ENCODE assay signal across 2 cellular contexts in the genomic region with DNA sequence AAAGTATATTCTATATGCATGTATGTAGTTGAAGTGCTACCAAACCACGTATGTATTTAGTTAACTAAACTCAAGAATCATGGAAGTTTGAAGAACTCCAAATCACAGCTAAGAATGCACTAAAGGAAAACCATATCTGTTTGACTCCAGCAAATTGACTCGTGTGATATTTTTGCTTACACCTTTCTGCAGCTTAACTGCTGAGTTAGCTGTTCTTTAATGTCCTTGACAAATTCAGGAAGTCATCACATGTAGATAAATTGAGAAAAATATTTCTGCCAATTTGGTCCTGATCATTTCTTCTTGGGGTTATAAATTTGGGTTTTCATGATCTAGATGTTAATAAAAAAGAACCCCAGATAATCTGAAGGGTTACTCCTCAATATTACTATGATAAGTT.
A peak's percentile ranks its signal among the peaks of the same experiment; 100 is the strongest.
TF ChIP-seq lines count a peak whose summit lies in the region.

No MANE protein-coding gene starts in this region.

TF ChIP-seq in IMR-90, 13 proteins besides CTCF, POLR2A, EP300 and RAD21 (continued from another document):
- TF ChIP-seq MAFK (IDR thresholded peaks at IDR 0.05; ENCODE audit: low read depth, low read length) (peak; percentile 67), RFX5 (IDR thresholded peaks at IDR 0.05; ENCODE audit: low read depth, low read length) (no peak)

TF ChIP-seq in K562, 482 proteins besides CTCF, POLR2A, EP300 and RAD21 (continued from another document):
- TF ChIP-seq, protein P1, sequence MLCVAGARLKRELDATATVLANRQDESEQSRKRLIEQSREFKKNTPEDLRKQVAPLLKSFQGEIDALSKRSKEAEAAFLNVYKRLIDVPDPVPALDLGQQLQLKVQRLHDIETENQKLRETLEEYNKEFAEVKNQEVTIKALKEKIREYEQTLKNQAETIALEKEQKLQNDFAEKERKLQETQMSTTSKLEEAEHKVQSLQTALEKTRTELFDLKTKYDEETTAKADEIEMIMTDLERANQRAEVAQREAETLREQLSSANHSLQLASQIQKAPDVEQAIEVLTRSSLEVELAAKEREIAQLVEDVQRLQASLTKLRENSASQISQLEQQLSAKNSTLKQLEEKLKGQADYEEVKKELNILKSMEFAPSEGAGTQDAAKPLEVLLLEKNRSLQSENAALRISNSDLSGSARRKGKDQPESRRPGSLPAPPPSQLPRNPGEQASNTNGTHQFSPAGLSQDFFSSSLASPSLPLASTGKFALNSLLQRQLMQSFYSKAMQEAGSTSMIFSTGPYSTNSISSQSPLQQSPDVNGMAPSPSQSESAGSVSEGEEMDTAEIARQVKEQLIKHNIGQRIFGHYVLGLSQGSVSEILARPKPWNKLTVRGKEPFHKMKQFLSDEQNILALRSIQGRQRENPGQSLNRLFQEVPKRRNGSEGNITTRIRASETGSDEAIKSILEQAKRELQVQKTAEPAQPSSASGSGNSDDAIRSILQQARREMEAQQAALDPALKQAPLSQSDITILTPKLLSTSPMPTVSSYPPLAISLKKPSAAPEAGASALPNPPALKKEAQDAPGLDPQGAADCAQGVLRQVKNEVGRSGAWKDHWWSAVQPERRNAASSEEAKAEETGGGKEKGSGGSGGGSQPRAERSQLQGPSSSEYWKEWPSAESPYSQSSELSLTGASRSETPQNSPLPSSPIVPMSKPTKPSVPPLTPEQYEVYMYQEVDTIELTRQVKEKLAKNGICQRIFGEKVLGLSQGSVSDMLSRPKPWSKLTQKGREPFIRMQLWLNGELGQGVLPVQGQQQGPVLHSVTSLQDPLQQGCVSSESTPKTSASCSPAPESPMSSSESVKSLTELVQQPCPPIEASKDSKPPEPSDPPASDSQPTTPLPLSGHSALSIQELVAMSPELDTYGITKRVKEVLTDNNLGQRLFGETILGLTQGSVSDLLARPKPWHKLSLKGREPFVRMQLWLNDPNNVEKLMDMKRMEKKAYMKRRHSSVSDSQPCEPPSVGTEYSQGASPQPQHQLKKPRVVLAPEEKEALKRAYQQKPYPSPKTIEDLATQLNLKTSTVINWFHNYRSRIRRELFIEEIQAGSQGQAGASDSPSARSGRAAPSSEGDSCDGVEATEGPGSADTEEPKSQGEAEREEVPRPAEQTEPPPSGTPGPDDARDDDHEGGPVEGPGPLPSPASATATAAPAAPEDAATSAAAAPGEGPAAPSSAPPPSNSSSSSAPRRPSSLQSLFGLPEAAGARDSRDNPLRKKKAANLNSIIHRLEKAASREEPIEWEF (CRISPR knock-in tag; IDR thresholded peaks at IDR 0.05) = no peak
- TF ChIP-seq EP400 (IDR thresholded peaks at IDR 0.05) (no peak), CREBBP (IDR thresholded peaks at IDR 0.05; ENCODE audit: low read depth, low read length) (no peak), FUS (optimal IDR thresholded peaks at IDR 0.05; ENCODE audit: low read depth, low read length) (no peak), POLR2AphosphoS2 (IDR thresholded peaks at IDR 0.05; ENCODE audit: low read length) (no peak), JUND (IDR thresholded peaks at IDR 0.05; ENCODE audit: borderline replicate concordance, low read depth, low read length) (no peak), JUND (tag; IDR thresholded peaks at IDR 0.05; ENCODE audit: borderline replicate concordance, low read depth, low read length) (no peak), MAFK (IDR thresholded peaks at IDR 0.05; ENCODE audit: low read length) (peak; percentile 86), C11orf30 (IDR thresholded peaks at IDR 0.05; ENCODE audit: low read depth) (peak; percentile 92), ZNF316 (IDR thresholded peaks at IDR 0.05) (peak; percentile 95), MAFF (IDR thresholded peaks at IDR 0.05; ENCODE audit: low read length) (peak; percentile 87), DACH1 (IDR thresholded peaks at IDR 0.05; ENCODE audit: partially characterized antibody) (no peak), PHF21A (IDR thresholded peaks at IDR 0.05; ENCODE audit: borderline replicate concordance, low read depth) (no peak), ILF3 (IDR thresholded peaks at IDR 0.05; ENCODE audit: borderline replicate concordance) (no peak), MEF2D (tag; conservative IDR thresholded peaks at IDR 0.05; ENCODE audit: low read depth) (no peak), HCFC1 (IDR thresholded peaks at IDR 0.05; ENCODE audit: low read depth, low read length) (no peak), MAFG (tag; conservative IDR thresholded peaks at IDR 0.05) (peak; percentile 90), PHTF2 (CRISPR knock-in tag; IDR thresholded peaks at IDR 0.05) (no peak)
- TF ChIP-seq, protein P2, sequence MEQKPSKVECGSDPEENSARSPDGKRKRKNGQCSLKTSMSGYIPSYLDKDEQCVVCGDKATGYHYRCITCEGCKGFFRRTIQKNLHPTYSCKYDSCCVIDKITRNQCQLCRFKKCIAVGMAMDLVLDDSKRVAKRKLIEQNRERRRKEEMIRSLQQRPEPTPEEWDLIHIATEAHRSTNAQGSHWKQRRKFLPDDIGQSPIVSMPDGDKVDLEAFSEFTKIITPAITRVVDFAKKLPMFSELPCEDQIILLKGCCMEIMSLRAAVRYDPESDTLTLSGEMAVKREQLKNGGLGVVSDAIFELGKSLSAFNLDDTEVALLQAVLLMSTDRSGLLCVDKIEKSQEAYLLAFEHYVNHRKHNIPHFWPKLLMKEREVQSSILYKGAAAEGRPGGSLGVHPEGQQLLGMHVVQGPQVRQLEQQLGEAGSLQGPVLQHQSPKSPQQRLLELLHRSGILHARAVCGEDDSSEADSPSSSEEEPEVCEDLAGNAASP (IDR thresholded peaks at IDR 0.05) = no peak
- TF ChIP-seq, protein P3, sequence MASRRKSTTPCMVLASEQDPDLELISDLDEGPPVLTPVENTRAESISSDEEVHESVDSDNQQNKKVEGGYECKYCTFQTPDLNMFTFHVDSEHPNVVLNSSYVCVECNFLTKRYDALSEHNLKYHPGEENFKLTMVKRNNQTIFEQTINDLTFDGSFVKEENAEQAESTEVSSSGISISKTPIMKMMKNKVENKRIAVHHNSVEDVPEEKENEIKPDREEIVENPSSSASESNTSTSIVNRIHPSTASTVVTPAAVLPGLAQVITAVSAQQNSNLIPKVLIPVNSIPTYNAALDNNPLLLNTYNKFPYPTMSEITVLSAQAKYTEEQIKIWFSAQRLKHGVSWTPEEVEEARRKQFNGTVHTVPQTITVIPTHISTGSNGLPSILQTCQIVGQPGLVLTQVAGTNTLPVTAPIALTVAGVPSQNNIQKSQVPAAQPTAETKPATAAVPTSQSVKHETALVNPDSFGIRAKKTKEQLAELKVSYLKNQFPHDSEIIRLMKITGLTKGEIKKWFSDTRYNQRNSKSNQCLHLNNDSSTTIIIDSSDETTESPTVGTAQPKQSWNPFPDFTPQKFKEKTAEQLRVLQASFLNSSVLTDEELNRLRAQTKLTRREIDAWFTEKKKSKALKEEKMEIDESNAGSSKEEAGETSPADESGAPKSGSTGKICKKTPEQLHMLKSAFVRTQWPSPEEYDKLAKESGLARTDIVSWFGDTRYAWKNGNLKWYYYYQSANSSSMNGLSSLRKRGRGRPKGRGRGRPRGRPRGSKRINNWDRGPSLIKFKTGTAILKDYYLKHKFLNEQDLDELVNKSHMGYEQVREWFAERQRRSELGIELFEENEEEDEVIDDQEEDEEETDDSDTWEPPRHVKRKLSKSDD (conservative IDR thresholded peaks at IDR 0.05; ENCODE audit: low read length) = no peak
- TF ChIP-seq, protein P4, sequence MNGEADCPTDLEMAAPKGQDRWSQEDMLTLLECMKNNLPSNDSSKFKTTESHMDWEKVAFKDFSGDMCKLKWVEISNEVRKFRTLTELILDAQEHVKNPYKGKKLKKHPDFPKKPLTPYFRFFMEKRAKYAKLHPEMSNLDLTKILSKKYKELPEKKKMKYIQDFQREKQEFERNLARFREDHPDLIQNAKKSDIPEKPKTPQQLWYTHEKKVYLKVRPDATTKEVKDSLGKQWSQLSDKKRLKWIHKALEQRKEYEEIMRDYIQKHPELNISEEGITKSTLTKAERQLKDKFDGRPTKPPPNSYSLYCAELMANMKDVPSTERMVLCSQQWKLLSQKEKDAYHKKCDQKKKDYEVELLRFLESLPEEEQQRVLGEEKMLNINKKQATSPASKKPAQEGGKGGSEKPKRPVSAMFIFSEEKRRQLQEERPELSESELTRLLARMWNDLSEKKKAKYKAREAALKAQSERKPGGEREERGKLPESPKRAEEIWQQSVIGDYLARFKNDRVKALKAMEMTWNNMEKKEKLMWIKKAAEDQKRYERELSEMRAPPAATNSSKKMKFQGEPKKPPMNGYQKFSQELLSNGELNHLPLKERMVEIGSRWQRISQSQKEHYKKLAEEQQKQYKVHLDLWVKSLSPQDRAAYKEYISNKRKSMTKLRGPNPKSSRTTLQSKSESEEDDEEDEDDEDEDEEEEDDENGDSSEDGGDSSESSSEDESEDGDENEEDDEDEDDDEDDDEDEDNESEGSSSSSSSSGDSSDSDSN (IDR thresholded peaks at IDR 0.05; ENCODE audit: borderline replicate concordance in 1 of 2, low read depth in 2 of 2, low read length in 2 of 2) = no peak
- TF ChIP-seq, protein P5, sequence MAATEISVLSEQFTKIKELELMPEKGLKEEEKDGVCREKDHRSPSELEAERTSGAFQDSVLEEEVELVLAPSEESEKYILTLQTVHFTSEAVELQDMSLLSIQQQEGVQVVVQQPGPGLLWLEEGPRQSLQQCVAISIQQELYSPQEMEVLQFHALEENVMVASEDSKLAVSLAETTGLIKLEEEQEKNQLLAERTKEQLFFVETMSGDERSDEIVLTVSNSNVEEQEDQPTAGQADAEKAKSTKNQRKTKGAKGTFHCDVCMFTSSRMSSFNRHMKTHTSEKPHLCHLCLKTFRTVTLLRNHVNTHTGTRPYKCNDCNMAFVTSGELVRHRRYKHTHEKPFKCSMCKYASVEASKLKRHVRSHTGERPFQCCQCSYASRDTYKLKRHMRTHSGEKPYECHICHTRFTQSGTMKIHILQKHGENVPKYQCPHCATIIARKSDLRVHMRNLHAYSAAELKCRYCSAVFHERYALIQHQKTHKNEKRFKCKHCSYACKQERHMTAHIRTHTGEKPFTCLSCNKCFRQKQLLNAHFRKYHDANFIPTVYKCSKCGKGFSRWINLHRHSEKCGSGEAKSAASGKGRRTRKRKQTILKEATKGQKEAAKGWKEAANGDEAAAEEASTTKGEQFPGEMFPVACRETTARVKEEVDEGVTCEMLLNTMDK (IDR thresholded peaks at IDR 0.05; ENCODE audit: borderline replicate concordance, insufficient read depth, low read depth, low read length, poor library complexity, severe bottlenecking) = no peak
